In the genomic region with DNA sequence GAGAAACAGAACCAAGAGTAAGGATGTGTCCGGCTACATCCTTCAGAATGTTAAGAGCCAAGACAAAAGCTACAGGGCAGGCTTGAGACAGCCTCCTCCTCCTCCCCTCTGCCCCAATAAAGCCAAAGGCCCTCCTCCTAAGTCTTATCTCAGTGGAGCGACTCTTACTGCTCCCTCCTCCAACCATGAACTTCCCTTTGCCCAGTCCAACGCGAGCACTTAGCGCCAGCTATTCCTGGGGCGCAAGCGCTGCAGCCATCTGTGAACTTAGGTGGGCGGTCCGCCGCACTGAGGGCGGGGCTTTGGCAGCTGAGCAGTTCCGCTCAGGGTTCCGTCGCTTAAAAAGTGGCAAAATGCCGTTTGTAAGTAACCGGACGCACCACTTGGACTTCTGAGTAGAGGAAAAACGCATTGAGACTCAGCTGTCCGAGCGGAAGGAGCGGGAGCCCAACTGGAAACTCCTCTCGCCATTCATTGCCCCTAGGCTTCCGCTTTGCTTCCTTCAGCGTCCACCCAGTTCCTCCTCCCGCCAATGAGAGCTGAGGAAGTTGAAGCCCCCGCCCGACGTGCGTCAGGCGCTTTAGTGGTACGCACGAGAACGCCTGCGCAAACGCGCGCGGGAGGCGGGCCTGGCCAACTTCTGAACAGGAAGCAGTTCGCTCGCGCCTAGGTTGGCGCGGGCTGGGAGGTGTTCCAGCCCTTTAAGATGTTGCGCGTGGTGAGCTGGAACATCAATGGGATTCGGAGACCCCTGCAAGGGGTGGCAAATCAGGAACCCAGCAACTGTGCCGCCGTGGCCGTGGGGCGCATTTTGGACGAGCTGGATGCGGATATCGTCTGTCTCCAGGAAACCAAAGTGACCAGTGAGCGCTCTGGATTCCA, we compare ENCODE assay signal across 8 cellular contexts. TPM values are rescaled to one million over a fixed set of nuclear protein-coding genes. Genes with fewer than 3 reads are reported as not detected.
DNase-seq lines count a peak whose midpoint lies in the region; ATAC-seq and TF ChIP-seq lines count a peak whose summit lies in the region.

A gene with protein sequence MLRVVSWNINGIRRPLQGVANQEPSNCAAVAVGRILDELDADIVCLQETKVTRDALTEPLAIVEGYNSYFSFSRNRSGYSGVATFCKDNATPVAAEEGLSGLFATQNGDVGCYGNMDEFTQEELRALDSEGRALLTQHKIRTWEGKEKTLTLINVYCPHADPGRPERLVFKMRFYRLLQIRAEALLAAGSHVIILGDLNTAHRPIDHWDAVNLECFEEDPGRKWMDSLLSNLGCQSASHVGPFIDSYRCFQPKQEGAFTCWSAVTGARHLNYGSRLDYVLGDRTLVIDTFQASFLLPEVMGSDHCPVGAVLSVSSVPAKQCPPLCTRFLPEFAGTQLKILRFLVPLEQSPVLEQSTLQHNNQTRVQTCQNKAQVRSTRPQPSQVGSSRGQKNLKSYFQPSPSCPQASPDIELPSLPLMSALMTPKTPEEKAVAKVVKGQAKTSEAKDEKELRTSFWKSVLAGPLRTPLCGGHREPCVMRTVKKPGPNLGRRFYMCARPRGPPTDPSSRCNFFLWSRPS (plus strand): TSS at position 647 of the 882 bp plus-strand sequence. CDS start 60 bp downstream, at position 707.

- H3K4me1 Mint-ChIP-seq in GM23338 (peaks cover 4% of the 10 kb centered on the region; the same call in 1 of the 3 replicates), naive B cell (peaks cover 23 to 35% (median 34%) of the 10 kb centered on the region in 3 donors)
- H3K4me1 Mint-ChIP-seq in stimulated activated memory B cell treated with anti-CD40 and anti-IgM and Interleukin-4, amounts not matched to agents 10 μg/mL and 1 μg/mL and 100 μg/mL, for 72 hours, result peaks cover 19% of the 10 kb centered on the region

- H3K36me3 ChIP-seq in DOHH2 (ENCODE audit: control insufficient read depth, low read length) (peaks cover 37% of the 10 kb centered on the region), GM23338 (ENCODE audit: insufficient read depth) (no peaks in the 10 kb centered on the region)

- H3K27ac ChIP-seq in DOHH2 (ENCODE audit: low read depth, low read length), result peak within 1 kb of the TSS; percentile 83
- peak within 1 kb of the TSS; percentile 36; the same call in 1 of the 2 replicates for H3K27ac ChIP-seq in GM23338 (ENCODE audit: low read depth)

- H3K4me3 ChIP-seq in DOHH2 (ENCODE audit: low read length) (peak within 1 kb of the TSS; percentile 86), GM23338 (peak within 1 kb of the TSS; percentile 53)

- H3K9me2 ChIP-seq in DOHH2 (replicated peaks; ENCODE audit: control insufficient read depth, low read length) (no peaks in the 10 kb centered on the region), GM23338 (ENCODE audit: insufficient read depth) (no peaks in the 10 kb centered on the region)

- H3F3A ChIP-seq in DOHH2 (ENCODE audit: control insufficient read depth, insufficient read depth), result no peaks in the 10 kb centered on the region
- no peaks in the 10 kb centered on the region for H3F3A ChIP-seq in GM23338 (replicated peaks; ENCODE audit: low read depth)

- no peaks in the 10 kb centered on the region for H3K9me3 ChIP-seq in DOHH2 (ENCODE audit: control insufficient read depth, insufficient read depth, low read length)

- peak within 1 kb of the TSS; percentile 80 for H3K4me2 ChIP-seq in DOHH2 (ENCODE audit: low read length)
- peak within 1 kb of the TSS; percentile 78 for H3K4me2 ChIP-seq in GM23338

- H4K20me1 ChIP-seq in DOHH2 (ENCODE audit: control insufficient read depth, insufficient read depth, low read depth, low read length), result no peaks in the 10 kb centered on the region
- H4K20me1 ChIP-seq in GM23338 (replicated peaks; ENCODE audit: insufficient read depth), result no peaks in the 10 kb centered on the region

- ATAC-seq in GM23338 (peak; percentile 97), naive B cell (ENCODE audit: low read depth in 2 of 2) (peak; percentile 94 to 95)
- ATAC-seq in stimulated activated memory B cell treated with anti-CD40 and anti-IgM and Interleukin-4, amounts not matched to agents 10 μg/mL and 1 μg/mL and 100 μg/mL, for 72 hours, result peak; percentile 96

- H3K36me3 Mint-ChIP-seq in GM23338 (ENCODE audit: low read depth), result peaks cover 30% of the 10 kb centered on the region
- no peaks in the 10 kb centered on the region for H3K36me3 Mint-ChIP-seq in naive B cell
- peaks cover 14% of the 10 kb centered on the region for H3K36me3 Mint-ChIP-seq in stimulated activated memory B cell treated with anti-CD40 and anti-IgM and Interleukin-4, amounts not matched to agents 10 μg/mL and 1 μg/mL and 100 μg/mL, for 72 hours

- H3K9me3 Mint-ChIP-seq in GM23338, result no peaks in the 10 kb centered on the region; the same call in 2 of the 3 replicates
- no peaks in the 10 kb centered on the region for H3K9me3 Mint-ChIP-seq in naive B cell
- no peaks in the 10 kb centered on the region for H3K9me3 Mint-ChIP-seq in stimulated activated memory B cell treated with anti-CD40 and anti-IgM and Interleukin-4, amounts not matched to agents 10 μg/mL and 1 μg/mL and 100 μg/mL, for 72 hours

- DNase-seq in GM23338 (ENCODE audit: low spot score), result peak; percentile 89
- DNase-seq in LHCN-M2 (ENCODE audit: low read depth), result peak; percentile 89
- peak; percentile 95 for DNase-seq in RPMI8226
- peak; percentile 68 to 75 for DNase-seq in activated T-helper 1 cell treated with anti-CD3 and anti-CD28 coated beads, Interleukin-2, amount 50 U/mL, for 16 hours (ENCODE audit: low read depth in 1 of 2, low spot score in 1 of 2)
- DNase-seq in fibroblast of gingiva (ENCODE audit: low read depth), result peak; percentile 90
- peak; percentile 85 for DNase-seq in naive B cell

- TF ChIP-seq CTCF in DOHH2 (IDR thresholded peaks at IDR 0.05; ENCODE audit: low read depth, low read length, poor library complexity, severe bottlenecking), result no peak
- TF ChIP-seq CTCF in GM23338 (conservative IDR thresholded peaks at IDR 0.05; ENCODE audit: low read depth in 2 of 2), result no peak

- peak within 1 kb of the TSS; percentile 95 for H3K4me3 Mint-ChIP-seq in GM23338
- peak within 1 kb of the TSS; percentile 91 to 99 (median 96) for H3K4me3 Mint-ChIP-seq in naive B cell
- peak within 1 kb of the TSS; percentile 97 for H3K4me3 Mint-ChIP-seq in stimulated activated memory B cell treated with anti-CD40 and anti-IgM and Interleukin-4, amounts not matched to agents 10 μg/mL and 1 μg/mL and 100 μg/mL, for 72 hours

- H3K4me1 ChIP-seq in DOHH2 (ENCODE audit: control insufficient read depth, low read length) (peaks cover 14% of the 10 kb centered on the region), GM23338 (ENCODE audit: insufficient read depth) (no peaks in the 10 kb centered on the region)

- peaks cover 24% of the 10 kb centered on the region for H3K79me2 ChIP-seq in DOHH2 (ENCODE audit: control insufficient read depth, low read length)
- H3K79me2 ChIP-seq in GM23338 (replicated peaks; ENCODE audit: insufficient read depth), result peaks cover 13% of the 10 kb centered on the region

- H2AFZ ChIP-seq in GM23338, result no peak within 1 kb of the TSS

- H3K27me3 ChIP-seq in DOHH2 (ENCODE audit: control insufficient read depth, low read length) (no peaks in the 10 kb centered on the region), GM23338 (ENCODE audit: insufficient read depth) (no peaks in the 10 kb centered on the region)

- H3K27ac Mint-ChIP-seq in GM23338 (peak within 1 kb of the TSS; percentile 89), naive B cell (peak within 1 kb of the TSS; percentile 94 to 99 (median 98))
- H3K27ac Mint-ChIP-seq in stimulated activated memory B cell treated with anti-CD40 and anti-IgM and Interleukin-4, amounts not matched to agents 10 μg/mL and 1 μg/mL and 100 μg/mL, for 72 hours, result peak within 1 kb of the TSS; percentile 92

- H3K27me3 Mint-ChIP-seq in GM23338 (ENCODE audit: insufficient read depth, low read depth, poor library complexity) (no peaks in the 10 kb centered on the region), naive B cell (no peaks in the 10 kb centered on the region)
- no peaks in the 10 kb centered on the region for H3K27me3 Mint-ChIP-seq in stimulated activated memory B cell treated with anti-CD40 and anti-IgM and Interleukin-4, amounts not matched to agents 10 μg/mL and 1 μg/mL and 100 μg/mL, for 72 hours

TF ChIP-seq in GM23338, 12 proteins besides CTCF, POLR2A, EP300 and RAD21:
- TF ChIP-seq POLR2AphosphoS5 (IDR thresholded peaks at IDR 0.05; ENCODE audit: low read depth) (peak; percentile 55), CREB1 (CRISPR knock-in tag; IDR thresholded peaks at IDR 0.05; ENCODE audit: low read depth) (peak; percentile 24; the same call in 1 of the 2 replicates), STAT1 (IDR thresholded peaks at IDR 0.05; ENCODE audit: unreplicated experiment) (no peak)

RNA-seq across cellular contexts. Expression of the gene that starts here (rescaled TPM):
- 15.0 and 20.1 TPM in 2 replicates for total RNA-seq in GM23338 (2014; rRNA removed; shearing (Covaris generic))
- polyA plus RNA-seq in GM23338 (2016; fragmentation: Nextera tagmentation; extraction: Ambion mirVana) (9.6 and 10.0 TPM in 2 replicates), naive B cell (ENCODE audit: low read depth in 6 of 6) (10 to 100 TPM; 11.8 to 28.6 (median 21.6) TPM)
- total RNA-seq in LHCN-M2 (2014; rRNA removed), result 19.1 and 19.2 TPM in 2 replicates
- 15.6 TPM for polyA plus RNA-seq in LHCN-M2 (2012)

Comparison
In these comparisons a context has a peak if more than half of its experiments do, and no peak if none do; other contexts are left out.
1. Peak in every context shown above with its lines: DNase-seq, ATAC-seq, H3K4me3 ChIP-seq and H3K27ac ChIP-seq.